ENCODE assay signal across 8 cellular contexts in genomic region chr11:63768232-63769043, GRCh38. TPM values are rescaled to one million over a fixed set of nuclear protein-coding genes. Genes with fewer than 3 reads are reported as not detected.
DNase-seq lines count a peak whose midpoint lies in the region; ATAC-seq, FAIRE-seq and TF ChIP-seq lines count a peak whose summit lies in the region.

Gene ZFTA, minus strand, starts transcription at chr11:63768775. Its CDS starts 153 bp downstream, at chr11:63768622.

- under 1% methylated on average over 52 of the region's 114 CpGs for WGBS in GM12878 (ENCODE audit: insufficient coverage, insufficient replicate concordance, low lambda C conversion rate, missing lambda C conversion rate)
- WGBS in iPS DF 6.9 (ENCODE audit: insufficient coverage, insufficient read length), result no CpG with 5 or more reads among the region's 114 CpGs

- peak within 1 kb of the TSS; percentile 74 for H3K9ac ChIP-seq in GM12878 (ENCODE audit: control insufficient read depth, insufficient read depth, low read length)

- H3K79me2 ChIP-seq in GM12878 (ENCODE audit: control insufficient read depth, insufficient read depth, low read length), result no peaks in the 10 kb centered on the region; the same call in 1 of the 2 replicates

- H3K27ac ChIP-seq in GM12878 (ENCODE audit: control insufficient read depth, insufficient read depth) (peak within 1 kb of the TSS; percentile 44), iPS DF 6.9 (ENCODE audit: low read length) (no peak within 1 kb of the TSS), gastrocnemius medialis (peak within 1 kb of the TSS; percentile 69 to 81 (median 77))

- peak within 1 kb of the TSS; percentile 82 for H2AFZ ChIP-seq in GM12878 (ENCODE audit: control insufficient read depth, low read depth, low read length)

- H3K27me3 ChIP-seq in GM12878 (replicated peaks in 1 of 2; ENCODE audit: control insufficient read depth in 2 of 2, insufficient read depth in 2 of 2, low read length in 1 of 2) (peaks cover 3 to 4% of the 10 kb centered on the region in 2 experiments), iPS DF 6.9 (ENCODE audit: control insufficient read depth, insufficient read depth, low read length) (no peaks in the 10 kb centered on the region; the same call in 1 of the 2 replicates), gastrocnemius medialis (no peaks in the 10 kb centered on the region)

- TF ChIP-seq RAD21 in GM12878 (IDR thresholded peaks at IDR 0.05; ENCODE audit: insufficient read depth, low read depth, low read length), result peak; percentile 75

- peaks cover 5% of the 10 kb centered on the region; the same call in 1 of the 2 replicates for H4K20me1 ChIP-seq in GM12878 (ENCODE audit: control insufficient read depth, insufficient read depth)

- TF ChIP-seq POLR2A in GM12878 (IDR thresholded peaks at IDR 0.05; ENCODE audit: low read depth, low read length) (peak; percentile 29; the same call in 1 of the 2 replicates), gastrocnemius medialis (IDR thresholded peaks at IDR 0.05) (no peak)

- intact Hi-C loops in GM12878 (cut with micrococcal nuclease; ENCODE audit: unreplicated experiment) (loop anchor here (5.0 kb wide), 2 partner anchors 69 to 184 kb away; partner anchors contain the start of gene MARK2), gastrocnemius medialis (cut with DNase I; ENCODE audit: low total_unique reads) (loop anchor here (1.0 to 10.0 kb wide), 5 partner anchors 45 to 384 kb away; partner anchors contain the start of gene SPINDOC)

- H3K4me3 ChIP-seq in GM12878 (peak within 1 kb of the TSS; percentile 86), iPS DF 6.9 (ENCODE audit: low read length) (peak within 1 kb of the TSS; percentile 72), gastrocnemius medialis (peak within 1 kb of the TSS; percentile 67 to 83 (median 72))

- in situ Hi-C loops in GM12878 (cut with MboI), result no loop called here
- in situ Hi-C loops in gastrocnemius medialis (cut with MboI; ENCODE audit: low sequenced_read_pairs in 4 of 4), result loop anchor here in 1 of 4 donors (10.0 kb wide), 1 partner anchor 176 kb away; no protein-coding TSS in a partner anchor

- no peak for FAIRE-seq in GM12878 (lab: Jason Lieb, UNC)

- H3K36me3 ChIP-seq in GM12878 (ENCODE audit: control insufficient read depth in 2 of 2, insufficient read depth in 2 of 2, low read length in 1 of 2) (no peaks in the 10 kb centered on the region; a peak in 1 of 4 replicates), iPS DF 6.9 (ENCODE audit: control insufficient read depth, insufficient read depth, low read length) (0 out of 2 replicates have a peak, but pooled peaks cover 4% of the 10 kb centered on the region), gastrocnemius medialis (no peaks in the 10 kb centered on the region)

- no TSS peak for BruUV-seq in GM12878 (replicated peaks; lab: Mats Ljungman, UMichigan)

- RAD21 ChIA-PET in GM12878 (lab: Charles Lee; ENCODE audit: unreplicated experiment), result interaction anchor here (0.5 to 2.5 kb wide), 10 partner anchors 69 to 380 kb away, joined by 3 to 17 read pairs (median 4); no protein-coding TSS in a partner anchor

- SMC1A ChIA-PET in GM12878 (lab: Charles Lee; ENCODE audit: uncharacterized antibody, unreplicated experiment), result interaction anchor here (0.7 to 3.0 kb wide), 6 partner anchors 69 to 685 kb away, joined by 3 to 12 read pairs (median 3); partner anchors contain the start of gene MARK2

- H3K9me3 ChIP-seq in GM12878 (replicated peaks; ENCODE audit: control insufficient read depth, insufficient read depth, low read length) (no peaks in the 10 kb centered on the region), iPS DF 6.9 (ENCODE audit: control insufficient read depth, insufficient read depth, low read length) (no peaks in the 10 kb centered on the region; the same call in 1 of the 2 replicates), gastrocnemius medialis (no peaks in the 10 kb centered on the region)

- TF ChIP-seq CTCF in GM12878 (IDR thresholded peaks at IDR 0.05 in 2 of 3, conservative IDR thresholded peaks at IDR 0.05 in 1 of 3; ENCODE audit: control insufficient read depth in 2 of 3, extremely low read depth in 1 of 3, insufficient read depth in 1 of 3, low read depth in 3 of 3, low read length in 3 of 3), result peak; percentile 54 to 74 (median 65); a peak in 5 of 6 replicates
- peak in 4 of 5 experiments; percentile 90 to 97 (median 95) for TF ChIP-seq CTCF in gastrocnemius medialis (IDR thresholded peaks at IDR 0.05 in 4 of 5, conservative IDR thresholded peaks at IDR 0.05 in 1 of 5)

- peaks cover 4% of the 10 kb centered on the region for H3K36me3 Mint-ChIP-seq in T-helper 2 cell treated with Interferon-gamma antibody and Interleukin-4, amounts not matched to agents 5 μg/mL and 100 μg/mL, for 36 hours (ENCODE audit: low read depth)

- DNase-seq in COR-L47 (lab: John Stamatoyannopoulos, UW) (peak; percentile 49), LoVo (ENCODE audit: low spot score) (peak; percentile 56), GM12878 (ENCODE audit: low read depth, low spot score) (no peak), iPS DF 6.9 (ENCODE audit: low read depth, low spot score) (no peak), gastrocnemius medialis (peak in 1 of 2 donors; percentile 31), NCI-H2029 treated with DMSO at 0.1 percent for 48 hours (lab: John Stamatoyannopoulos, UW) (no peak)
- peak; percentile 54 for DNase-seq in T-helper 2 cell treated with Interferon-gamma antibody and Interleukin-4, amounts not matched to agents 5 μg/mL and 100 μg/mL, for 36 hours (ENCODE audit: low spot score)

- TF ChIP-seq EP300 in GM12878 (IDR thresholded peaks at IDR 0.05; ENCODE audit: borderline replicate concordance in 1 of 2, control insufficient read depth in 1 of 2, low read depth in 2 of 2, low read length in 2 of 2), result no peak

- H3K4me2 ChIP-seq in GM12878 (ENCODE audit: control insufficient read depth, insufficient read depth), result peak within 1 kb of the TSS; percentile 95

- peaks cover 36% of the 10 kb centered on the region for H3K27me3 Mint-ChIP-seq in T-helper 2 cell treated with Interferon-gamma antibody and Interleukin-4, amounts not matched to agents 5 μg/mL and 100 μg/mL, for 36 hours (ENCODE audit: low read depth)

- POLR2A ChIA-PET in GM12878 (lab: Charles Lee), result interaction anchor here (0.8 kb wide), 1 partner anchor 44 kb away, joined by 3 read pairs; no protein-coding TSS in a partner anchor

- H3K4me3 Mint-ChIP-seq in T-helper 2 cell treated with Interferon-gamma antibody and Interleukin-4, amounts not matched to agents 5 μg/mL and 100 μg/mL, for 36 hours, result peak within 1 kb of the TSS; percentile 98

- ATAC-seq in GM21447 (IDR thresholded peaks at IDR 0.05; ENCODE audit: unreplicated experiment) (peak; percentile 48), GM12878 (peak; percentile 68), gastrocnemius medialis (peak; percentile 60 to 70)

- H3K27ac Mint-ChIP-seq in T-helper 2 cell treated with Interferon-gamma antibody and Interleukin-4, amounts not matched to agents 5 μg/mL and 100 μg/mL, for 36 hours, result peak within 1 kb of the TSS; percentile 87

- H3K4me1 Mint-ChIP-seq in T-helper 2 cell treated with Interferon-gamma antibody and Interleukin-4, amounts not matched to agents 5 μg/mL and 100 μg/mL, for 36 hours (ENCODE audit: low read depth), result peaks cover 7% of the 10 kb centered on the region

- H3K9me3 Mint-ChIP-seq in T-helper 2 cell treated with Interferon-gamma antibody and Interleukin-4, amounts not matched to agents 5 μg/mL and 100 μg/mL, for 36 hours, result no peaks in the 10 kb centered on the region

- peaks cover 8% of the 10 kb centered on the region; the same call in 1 of the 2 replicates for H3K4me1 ChIP-seq in GM12878 (ENCODE audit: control insufficient read depth, insufficient read depth, low read length)
- H3K4me1 ChIP-seq in iPS DF 6.9 (ENCODE audit: control insufficient read depth, insufficient read depth, low read length), result peaks cover 19% of the 10 kb centered on the region
- peaks cover 10 to 13% of the 10 kb centered on the region in 2 donors for H3K4me1 ChIP-seq in gastrocnemius medialis

- CTCF ChIA-PET in GM12878 (lab: Yijun Ruan, JAX), result interaction anchor here (0.6 to 4.4 kb wide), 15 partner anchors 14 to 446 kb away, joined by 3 to 18 read pairs (median 4); partner anchors contain the start of gene RTN3

RNA-seq across cellular contexts. Expression of gene ZFTA, which starts in this region (rescaled TPM):
- 3.7 and 4.8 TPM in 2 replicates for total RNA-seq in GM12878 (2013; cell fraction: nucleolus; rRNA removed)
- 5.5 and 5.6 TPM in 2 replicates for total RNA-seq in GM12878 (2014; rRNA removed)
- total RNA-seq in GM12878 (2014; rRNA removed; fragmentation: Illumina TruSeq; extraction: Trizol), result 2.3 and 2.4 TPM in 2 replicates
- 7.3 and 7.9 TPM in 2 replicates for total RNA-seq in GM12878 (2021)
- polyA plus RNA-seq in GM12878 (2011; ENCODE audit: low read depth), result 1.1 TPM
- polyA plus RNA-seq in GM12878 (2011; rRNA removed), result 2.5 and 2.6 TPM in 2 replicates
- 1.4 and 2.3 TPM in 2 replicates for polyA plus RNA-seq in GM12878 (2011; cell fraction: cytosol; rRNA removed)
- polyA plus RNA-seq in GM12878 (2011; cell fraction: nucleus; rRNA removed), result 8.2 and 12.1 TPM in 2 replicates
- polyA plus RNA-seq in GM12878 (2012), result 2.5 and 2.8 TPM in 2 replicates
- 2.0 and 2.2 TPM in 2 replicates for polyA plus RNA-seq in GM12878 (2014; fragmentation: Illumina TruSeq; extraction: Trizol)
- under 1 TPM; 0.39 to 0.99 TPM for polyA plus RNA-seq in GM12878 (2014; fragmentation: Nextera tagmentation; extraction: Ambion mirVana)
- 4.4 and 5.5 TPM in 2 replicates for polyA plus RNA-seq in GM12878 (2014; rRNA removed)
- polyA plus RNA-seq in GM12878 (2016; fragmentation: Nextera tagmentation; extraction: Ambion mirVana), result under 1 TPM; 0.40 to 0.43 TPM
- 1.6 and 2.0 TPM in 2 replicates for polyA minus RNA-seq in GM12878 (2011; rRNA and poly(A)+ RNA removed)
- 1.2 and 2.9 TPM in 2 replicates for polyA minus RNA-seq in GM12878 (2011; cell fraction: cytosol; rRNA and poly(A)+ RNA removed)
- polyA minus RNA-seq in GM12878 (2011; cell fraction: nucleus; rRNA and poly(A)+ RNA removed), result 1.9 and 4.2 TPM in 2 replicates
- total RNA-seq in gastrocnemius medialis, result 10 to 100 TPM in 2 of 4 donors, 1 to 10 TPM in 2; 6.9 to 18.6 (median 11.8) TPM

Comparison
In these comparisons a context has a peak if more than half of its experiments do, and no peak if none do; other contexts are left out.
1. DNase-seq: peak in COR-L47 (single experiment), LoVo (single experiment) and T-helper 2 cell treated with Interferon-gamma antibody and Interleukin-4, amounts not matched to agents 5 μg/mL and 100 μg/mL, for 36 hours (single experiment); none in GM12878 (single experiment), iPS DF 6.9 (single experiment) and NCI-H2029 treated with DMSO at 0.1 percent for 48 hours (single experiment).
2. Peak in every context shown above with its lines, with median percentiles within 50 percentile points of each other: ATAC-seq and H3K4me3 ChIP-seq.